16 cellular contexts compared by ENCODE assay signal in genomic region chr4:164441131-164441530, GRCh38.
DNase-seq lines count a peak whose midpoint lies in the region; TF ChIP-seq lines count a peak whose summit lies in the region.
"Had no signal": no experiment of that assay in that cellular context is flagged by ENCODE, and none has a peak within 500 bp of the region (broad histone marks: within the 10 kb centered on the region; RNA-seq: fewer than 3 reads in every experiment).

No MANE protein-coding gene starts in this region.

- peak overlapping the region; percentile 57 for H3K9ac ChIP-seq in SK-N-MC (ENCODE audit: insufficient read length)
- no peak overlapping the region for H3K9ac ChIP-seq in neuronal stem cell (ENCODE audit: low read depth, low read length, poor library complexity)

- DNase-seq in A673 (ENCODE audit: low spot score) (peak; percentile 60), SK-N-MC (ENCODE audit: low read depth, low spot score) (no peak), nephron progenitor cell (no peak), neuronal stem cell (ENCODE audit: low spot score) (peak; percentile 6), vagina (ENCODE audit: extremely low spot score in 2 of 2) (no peak), osteocyte (ENCODE audit: extremely low spot score, unreplicated experiment) (no peak), hepatic stellate cell (ENCODE audit: low spot score) (no peak)
- DNase-seq: 8988T; C1 segment of cervical spinal cord; CD4-positive, alpha-beta memory T cell; COR-L47; DMS153; DND-41; GOT3; HCEC 1CT had no signal

- H2BK15ac ChIP-seq in neuronal stem cell (ENCODE audit: low read length), result no peak overlapping the region

- no TSS peak for BruUV-seq in A673 (replicated peaks; lab: Mats Ljungman, UMichigan)

- H3K4me1 ChIP-seq in A673 (ENCODE audit: insufficient read depth, low read length, poor library complexity, severe bottlenecking), result peaks cover 38% of the 10 kb centered on the region
- peaks cover 0 to 12% of the 10 kb centered on the region in 2 donors for H3K4me1 ChIP-seq in neuronal stem cell (ENCODE audit: control insufficient read depth in 2 of 2, insufficient read depth in 1 of 2, low read depth in 1 of 2, low read length in 2 of 2)
- no peaks in the 10 kb centered on the region for H3K4me1 ChIP-seq in vagina
- H3K4me1 ChIP-seq: A549 had no signal

- CTCF ChIA-PET in A673 (lab: Charles Lee), result no interaction called here

- intact Hi-C loops in A673 (cut with micrococcal nuclease; ENCODE audit: unreplicated experiment) (no loop called here), vagina (cut with DNase I) (no loop called here)

- H3K9me3 Mint-ChIP-seq in nephron progenitor cell (no peaks in the 10 kb centered on the region), osteocyte (ENCODE audit: unreplicated experiment) (peaks cover 4% of the 10 kb centered on the region)
- H3K9me3 Mint-ChIP-seq: CD4-positive, alpha-beta memory T cell had no signal

- WGBS in neuronal stem cell (ENCODE audit: extremely low coverage in 2 of 2, insufficient read length in 2 of 2, insufficient replicate concordance in 1 of 2), 2 donors, result no CpG with 5 or more reads among the region's 1 CpG

- peak overlapping the region; percentile 16 for H3K27ac Mint-ChIP-seq in nephron progenitor cell
- no peak overlapping the region for H3K27ac Mint-ChIP-seq in osteocyte (ENCODE audit: unreplicated experiment)
- H3K27ac Mint-ChIP-seq: CD4-positive, alpha-beta memory T cell had no signal

- H4K8ac ChIP-seq in neuronal stem cell (ENCODE audit: low read depth, low read length), result no peak overlapping the region

- H3K9me3 ChIP-seq in A673 (ENCODE audit: low read depth, low read length, poor library complexity, severe bottlenecking), result no peaks in the 10 kb centered on the region
- H3K9me3 ChIP-seq in SK-N-MC (ENCODE audit: low read depth, low read length), result no peaks in the 10 kb centered on the region
- no peaks in the 10 kb centered on the region for H3K9me3 ChIP-seq in neuronal stem cell (replicated peaks in 1 of 2; ENCODE audit: control insufficient read depth in 2 of 2, insufficient read depth in 1 of 2, low read depth in 1 of 2, low read length in 2 of 2)
- no peaks in the 10 kb centered on the region for H3K9me3 ChIP-seq in vagina
- H3K9me3 ChIP-seq: A549 had no signal

- no peak for TF ChIP-seq POLR2A in vagina (IDR thresholded peaks at IDR 0.05)

- H3K27me3 ChIP-seq in A673 (replicated peaks; ENCODE audit: insufficient read depth, low read depth, low read length, poor library complexity), result no peaks in the 10 kb centered on the region
- no peaks in the 10 kb centered on the region for H3K27me3 ChIP-seq in neuronal stem cell (ENCODE audit: control insufficient read depth in 3 of 3, insufficient read depth in 3 of 3, low read depth in 1 of 3, low read length in 3 of 3)
- no peaks in the 10 kb centered on the region for H3K27me3 ChIP-seq in vagina

- POLR2A ChIA-PET in A673 (lab: Charles Lee; ENCODE audit: low non-redundant PET), result no interaction called here

- H2BK120ac ChIP-seq in neuronal stem cell (ENCODE audit: low read depth, low read length), result no peak overlapping the region

- no peak overlapping the region for H3K4ac ChIP-seq in neuronal stem cell (ENCODE audit: low read length)

- TF ChIP-seq CTCF in A673 (conservative IDR thresholded peaks at IDR 0.05; ENCODE audit: low read depth, low read length) (no peak), nephron progenitor cell (IDR thresholded peaks at IDR 0.05) (no peak), vagina (IDR thresholded peaks at IDR 0.05) (no peak), osteocyte (IDR thresholded peaks at IDR 0.05) (no peak)

- no peaks in the 10 kb centered on the region for H3K36me3 ChIP-seq in A673 (ENCODE audit: insufficient read depth, low read length, poor library complexity, severe bottlenecking)
- no peaks in the 10 kb centered on the region for H3K36me3 ChIP-seq in SK-N-MC (ENCODE audit: insufficient read depth, low read length)
- no peaks in the 10 kb centered on the region for H3K36me3 ChIP-seq in neuronal stem cell (replicated peaks in 1 of 2; ENCODE audit: control insufficient read depth in 2 of 2, insufficient read depth in 2 of 2, low read length in 2 of 2)
- no peaks in the 10 kb centered on the region for H3K36me3 ChIP-seq in vagina

- H2AFZ ChIP-seq in neuronal stem cell (ENCODE audit: low read length), result no peak overlapping the region

- H3K27ac ChIP-seq in A673 (ENCODE audit: low read depth, low read length, poor library complexity, severe bottlenecking) (no peak overlapping the region), SK-N-MC (peak overlapping the region; percentile 95), neuronal stem cell (replicated peaks; ENCODE audit: low read length) (no peak overlapping the region), vagina (no peak overlapping the region)
- H3K27ac ChIP-seq: A549 had no signal

- no peaks in the 10 kb centered on the region for H3K36me3 Mint-ChIP-seq in nephron progenitor cell (ENCODE audit: low read depth)
- no peaks in the 10 kb centered on the region for H3K36me3 Mint-ChIP-seq in osteocyte (ENCODE audit: unreplicated experiment)
- H3K36me3 Mint-ChIP-seq: CD4-positive, alpha-beta memory T cell had no signal

- H2BK5ac ChIP-seq in neuronal stem cell (ENCODE audit: low read length), result no peak overlapping the region

- no peak overlapping the region for H2AK5ac ChIP-seq in neuronal stem cell (ENCODE audit: low read depth, low read length)

- no peak overlapping the region for H3K14ac ChIP-seq in neuronal stem cell (ENCODE audit: low read length)

- no peaks in the 10 kb centered on the region for H3K79me1 ChIP-seq in neuronal stem cell (ENCODE audit: low read depth, low read length)

- H3K4me3 Mint-ChIP-seq in nephron progenitor cell (no peak overlapping the region), osteocyte (ENCODE audit: unreplicated experiment) (no peak overlapping the region)
- H3K4me3 Mint-ChIP-seq: CD4-positive, alpha-beta memory T cell had no signal

- no peak overlapping the region for H4K91ac ChIP-seq in neuronal stem cell (ENCODE audit: low read depth, low read length, poor library complexity)

- H3K23ac ChIP-seq in neuronal stem cell (ENCODE audit: low read depth, low read length, poor library complexity), result no peak overlapping the region

- H3K27me3 Mint-ChIP-seq in nephron progenitor cell (ENCODE audit: low read depth, poor library complexity), result peaks cover 3% of the 10 kb centered on the region
- no peaks in the 10 kb centered on the region for H3K27me3 Mint-ChIP-seq in osteocyte (ENCODE audit: unreplicated experiment)
- H3K27me3 Mint-ChIP-seq: CD4-positive, alpha-beta memory T cell had no signal

- no peak overlapping the region for H3K18ac ChIP-seq in neuronal stem cell (ENCODE audit: low read length)

- H2BK12ac ChIP-seq in neuronal stem cell (ENCODE audit: low read length), result no peak overlapping the region

- H3K4me1 Mint-ChIP-seq in nephron progenitor cell (peaks cover 6% of the 10 kb centered on the region), osteocyte (ENCODE audit: unreplicated experiment) (peaks cover 47% of the 10 kb centered on the region)
- H3K4me1 Mint-ChIP-seq: CD4-positive, alpha-beta memory T cell had no signal

- H3K4me2 ChIP-seq in neuronal stem cell (ENCODE audit: insufficient read depth, low read length, poor library complexity, severe bottlenecking), result no peak overlapping the region
- H3K4me2 ChIP-seq: A549 had no signal

- H3K4me3 ChIP-seq in A673 (ENCODE audit: low read depth, low read length, poor library complexity, severe bottlenecking) (no peak overlapping the region), SK-N-MC (peak overlapping the region; percentile 68), neuronal stem cell (ENCODE audit: low read length in 2 of 2) (no peak overlapping the region), vagina (no peak overlapping the region)
- H3K4me3 ChIP-seq: A549 had no signal

Comparison
In these comparisons a context has a peak if more than half of its experiments do, and no peak if none do; other contexts are left out.
1. DNase-seq: peak in A673 (single experiment) and neuronal stem cell (single experiment); none in SK-N-MC (single experiment), nephron progenitor cell (single experiment), vagina (0 of 2), osteocyte (single experiment) and hepatic stellate cell (single experiment).